ENCODE assay signal across 22 cellular contexts in the genomic region with DNA sequence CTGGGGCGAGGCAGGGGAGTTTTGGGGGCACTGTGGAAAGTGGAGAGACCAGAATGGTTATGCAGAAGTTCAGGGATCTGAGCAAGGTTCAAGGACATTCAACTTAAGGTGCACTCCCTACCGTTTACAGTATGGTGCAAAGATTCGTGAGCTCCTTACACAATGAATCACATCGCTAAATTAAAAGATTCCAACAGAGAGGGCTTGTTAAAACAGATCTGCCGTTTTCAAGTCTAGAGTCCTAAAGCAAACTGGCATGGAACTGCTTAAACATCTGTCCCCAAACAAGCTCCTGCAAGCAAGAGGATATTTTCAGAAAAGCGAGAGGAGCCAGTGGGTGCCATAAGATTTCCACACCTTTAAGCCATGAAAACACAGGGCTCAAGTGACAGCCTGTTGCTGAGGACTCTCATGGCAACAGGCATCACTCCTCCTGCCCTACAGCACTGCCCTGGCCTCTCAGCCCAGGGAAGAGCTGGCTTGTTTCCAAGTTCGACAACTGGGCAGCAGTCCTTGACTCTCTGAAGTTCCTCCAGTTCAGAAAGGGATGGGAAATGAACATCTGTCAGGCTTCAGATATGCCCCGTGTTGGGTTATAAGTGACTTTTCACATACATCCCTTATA. TPM values are rescaled to one million over a fixed set of nuclear protein-coding genes. Genes with fewer than 3 reads are reported as not detected.
DNase-seq lines count a peak whose midpoint lies in the region; ATAC-seq and TF ChIP-seq lines count a peak whose summit lies in the region.
"Had no signal": no experiment of that assay in that cellular context is flagged by ENCODE, and none has a peak within 500 bp of the region (broad histone marks: within the 10 kb centered on the region; RNA-seq: fewer than 3 reads in every experiment).

No MANE protein-coding gene starts in this region.

- no peak overlapping the region for H3K4me3 Mint-ChIP-seq in activated CD8-positive, alpha-beta T cell treated with anti-CD3 and anti-CD28 coated beads, Interleukin-2, amount 10 ng/mL, durations not matched to agents 7 days and 5 days
- no peak overlapping the region for H3K4me3 Mint-ChIP-seq in activated CD8-positive, alpha-beta T cell treated with anti-CD3 and anti-CD28 coated beads for 36 hours
- H3K4me3 Mint-ChIP-seq: activated CD4-positive, alpha-beta memory T cell treated with anti-CD3 and anti-CD28 coated beads, Interleukin-2, amount 10 ng/mL, durations not matched to agents 7 days and 5 days; activated naive CD4-positive, alpha-beta T cell treated with anti-CD3 and anti-CD28 coated beads, Interleukin-2, amount 50 U/mL, for 24 hours; activated T-cell treated with anti-CD3 and anti-CD28 coated beads, Interleukin-2, amount 50 U/mL, for 4 hours; CD4-positive, CD25-positive, alpha-beta regulatory T cell; naive thymus-derived CD8-positive, alpha-beta T cell; stimulated activated naive CD8-positive, alpha-beta T cell treated with anti-CD3 and anti-CD28 coated beads, Interleukin-15, amount 100 ng/mL, for 72 hours had no signal

- H3K27ac Mint-ChIP-seq in activated CD8-positive, alpha-beta T cell treated with anti-CD3 and anti-CD28 coated beads, Interleukin-2, amount 10 ng/mL, durations not matched to agents 7 days and 5 days: no peak overlapping the region
- no peak overlapping the region for H3K27ac Mint-ChIP-seq in activated CD8-positive, alpha-beta T cell treated with anti-CD3 and anti-CD28 coated beads for 36 hours
- H3K27ac Mint-ChIP-seq: activated CD4-positive, alpha-beta memory T cell treated with anti-CD3 and anti-CD28 coated beads, Interleukin-2, amount 10 ng/mL, durations not matched to agents 7 days and 5 days; activated naive CD4-positive, alpha-beta T cell treated with anti-CD3 and anti-CD28 coated beads, Interleukin-2, amount 50 U/mL, for 24 hours; CD4-positive, CD25-positive, alpha-beta regulatory T cell; naive thymus-derived CD8-positive, alpha-beta T cell; stimulated activated naive CD8-positive, alpha-beta T cell treated with anti-CD3 and anti-CD28 coated beads, Interleukin-15, amount 100 ng/mL, for 72 hours had no signal

- H3K9me3 ChIP-seq in suprapubic skin: no peaks in the 10 kb centered on the region
- H3K9me3 ChIP-seq: body of pancreas had no signal

- TF ChIP-seq POLR2A in suprapubic skin (IDR thresholded peaks at IDR 0.05): no peak

- no peaks in the 10 kb centered on the region for H3K27me3 ChIP-seq in suprapubic skin
- H3K27me3 ChIP-seq: body of pancreas had no signal

- peaks cover 3% of the 10 kb centered on the region for H3K27me3 Mint-ChIP-seq in activated CD8-positive, alpha-beta T cell treated with anti-CD3 and anti-CD28 coated beads, Interleukin-2, amount 10 ng/mL, durations not matched to agents 7 days and 5 days (ENCODE audit: low read depth)
- no peaks in the 10 kb centered on the region for H3K27me3 Mint-ChIP-seq in activated CD8-positive, alpha-beta T cell treated with anti-CD3 and anti-CD28 coated beads for 36 hours
- H3K27me3 Mint-ChIP-seq: activated CD4-positive, alpha-beta memory T cell treated with anti-CD3 and anti-CD28 coated beads, Interleukin-2, amount 10 ng/mL, durations not matched to agents 7 days and 5 days; stimulated activated naive CD8-positive, alpha-beta T cell treated with anti-CD3 and anti-CD28 coated beads, Interleukin-15, amount 100 ng/mL, for 72 hours had no signal

- H3K36me3 ChIP-seq in suprapubic skin: no peaks in the 10 kb centered on the region

- intact Hi-C loops in activated CD8-positive, alpha-beta T cell treated with anti-CD3 and anti-CD28 coated beads for 36 hours (cut with micrococcal nuclease): no loop called here

- peak; percentile 2 for DNase-seq in activated CD8-positive, alpha-beta T cell treated with anti-CD3 and anti-CD28 coated beads, Interleukin-2, amount 10 ng/mL, durations not matched to agents 7 days and 5 days
- no peak for DNase-seq in activated CD8-positive, alpha-beta T cell treated with anti-CD3 and anti-CD28 coated beads for 36 hours
- DNase-seq in NCI-H2196 treated with DMSO at 0.1 percent for 48 hours (lab: John Stamatoyannopoulos, UW; ENCODE audit: unreplicated experiment): peak; percentile 46
- peak; percentile 78 for DNase-seq in epithelial cell of esophagus (ENCODE audit: low read depth)
- DNase-seq in suprapubic skin (ENCODE audit: low spot score in 2 of 2): no peak
- no peak for DNase-seq in DMS114 treated with DMSO at 0.1 percent for 48 hours (lab: John Stamatoyannopoulos, UW; ENCODE audit: unreplicated experiment)
- no peak for DNase-seq in 8988T
- DNase-seq: activated CD4-positive, alpha-beta memory T cell treated with anti-CD3 and anti-CD28 coated beads, Interleukin-2, amount 10 ng/mL, durations not matched to agents 7 days and 5 days; activated T-cell treated with anti-CD3 and anti-CD28 coated beads, Interleukin-2, amount 50 U/mL, for 4 hours; body of pancreas; CD4-positive, CD25-positive, alpha-beta regulatory T cell; dermis blood vessel endothelial cell; GOT3; MM.1S; naive thymus-derived CD8-positive, alpha-beta T cell; NCI-H2081 treated with DMSO at 0.1 percent for 48 hours; stimulated activated naive CD8-positive, alpha-beta T cell treated with anti-CD3 and anti-CD28 coated beads, Interleukin-15, amount 100 ng/mL, for 72 hours; T-helper 2 cell had no signal

- POLR2A ChIA-PET in activated CD8-positive, alpha-beta T cell treated with anti-CD3 and anti-CD28 coated beads, Interleukin-2, amount 10 ng/mL, durations not matched to agents 7 days and 5 days (lab: Charles Lee): no interaction called here
- POLR2A ChIA-PET in activated CD8-positive, alpha-beta T cell treated with anti-CD3 and anti-CD28 coated beads for 36 hours (lab: Charles Lee): interaction anchor here (0.6 kb wide), 1 partner anchor 273 kb away, joined by 4 read pairs; no protein-coding TSS in a partner anchor

- no peak for TF ChIP-seq CTCF in activated CD8-positive, alpha-beta T cell treated with anti-CD3 and anti-CD28 coated beads for 36 hours (IDR thresholded peaks at IDR 0.05)
- TF ChIP-seq CTCF in epithelial cell of esophagus (IDR thresholded peaks at IDR 0.05; ENCODE audit: insufficient read depth, low read depth, low read length, missing control alignments) (no peak), suprapubic skin (IDR thresholded peaks at IDR 0.05) (no peak)

- no peak for ATAC-seq in activated CD8-positive, alpha-beta T cell treated with anti-CD3 and anti-CD28 coated beads, Interleukin-2, amount 10 ng/mL, durations not matched to agents 7 days and 5 days
- no peak for ATAC-seq in activated CD8-positive, alpha-beta T cell treated with anti-CD3 and anti-CD28 coated beads for 36 hours
- ATAC-seq in GM19467 (IDR thresholded peaks at IDR 0.05; ENCODE audit: unreplicated experiment): no peak
- ATAC-seq: activated T-cell treated with anti-CD3 and anti-CD28 coated beads, Interleukin-2, amount 50 U/mL, for 4 hours; body of pancreas; naive thymus-derived CD8-positive, alpha-beta T cell; stimulated activated naive CD8-positive, alpha-beta T cell treated with anti-CD3 and anti-CD28 coated beads, Interleukin-15, amount 100 ng/mL, for 72 hours had no signal

- no peak for TF ChIP-seq EP300 in suprapubic skin (IDR thresholded peaks at IDR 0.05)

- CTCF ChIA-PET in activated CD8-positive, alpha-beta T cell treated with anti-CD3 and anti-CD28 coated beads, Interleukin-2, amount 10 ng/mL, durations not matched to agents 7 days and 5 days (lab: Charles Lee): no interaction called here
- CTCF ChIA-PET in activated CD8-positive, alpha-beta T cell treated with anti-CD3 and anti-CD28 coated beads for 36 hours (lab: Charles Lee): no interaction called here

- H3K27ac ChIP-seq in suprapubic skin: peak overlapping the region; percentile 23
- H3K27ac ChIP-seq: body of pancreas, parathyroid adenoma had no signal

- no peaks in the 10 kb centered on the region for H3K36me3 Mint-ChIP-seq in activated CD8-positive, alpha-beta T cell treated with anti-CD3 and anti-CD28 coated beads, Interleukin-2, amount 10 ng/mL, durations not matched to agents 7 days and 5 days (ENCODE audit: low read depth)
- H3K36me3 Mint-ChIP-seq in activated CD8-positive, alpha-beta T cell treated with anti-CD3 and anti-CD28 coated beads for 36 hours (ENCODE audit: low read depth): no peaks in the 10 kb centered on the region
- H3K36me3 Mint-ChIP-seq: activated naive CD4-positive, alpha-beta T cell treated with anti-CD3 and anti-CD28 coated beads, Interleukin-2, amount 50 U/mL, for 24 hours; CD4-positive, CD25-positive, alpha-beta regulatory T cell; naive thymus-derived CD8-positive, alpha-beta T cell had no signal

- H3K4me3 ChIP-seq in epithelial cell of esophagus (ENCODE audit: low read length): no peak overlapping the region
- H3K4me3 ChIP-seq in suprapubic skin: no peak overlapping the region
- H3K4me3 ChIP-seq: body of pancreas had no signal

- no peaks in the 10 kb centered on the region for H3K4me1 Mint-ChIP-seq in activated CD8-positive, alpha-beta T cell treated with anti-CD3 and anti-CD28 coated beads, Interleukin-2, amount 10 ng/mL, durations not matched to agents 7 days and 5 days (ENCODE audit: low read depth)
- no peaks in the 10 kb centered on the region for H3K4me1 Mint-ChIP-seq in activated CD8-positive, alpha-beta T cell treated with anti-CD3 and anti-CD28 coated beads for 36 hours (ENCODE audit: low read depth)
- H3K4me1 Mint-ChIP-seq: activated CD4-positive, alpha-beta memory T cell treated with anti-CD3 and anti-CD28 coated beads, Interleukin-2, amount 10 ng/mL, durations not matched to agents 7 days and 5 days; activated naive CD4-positive, alpha-beta T cell treated with anti-CD3 and anti-CD28 coated beads, Interleukin-2, amount 50 U/mL, for 24 hours; CD4-positive, CD25-positive, alpha-beta regulatory T cell; naive thymus-derived CD8-positive, alpha-beta T cell; stimulated activated naive CD8-positive, alpha-beta T cell treated with anti-CD3 and anti-CD28 coated beads, Interleukin-15, amount 100 ng/mL, for 72 hours had no signal

- H3K4me1 ChIP-seq in suprapubic skin: no peaks in the 10 kb centered on the region
- H3K4me1 ChIP-seq: body of pancreas, parathyroid adenoma had no signal

- 35% methylated on average over 8 of the region's 8 CpGs for WGBS in suprapubic skin

- no peaks in the 10 kb centered on the region for H3K9me3 Mint-ChIP-seq in activated CD8-positive, alpha-beta T cell treated with anti-CD3 and anti-CD28 coated beads, Interleukin-2, amount 10 ng/mL, durations not matched to agents 7 days and 5 days (ENCODE audit: insufficient read depth)
- no peaks in the 10 kb centered on the region for H3K9me3 Mint-ChIP-seq in activated CD8-positive, alpha-beta T cell treated with anti-CD3 and anti-CD28 coated beads for 36 hours
- H3K9me3 Mint-ChIP-seq: activated naive CD4-positive, alpha-beta T cell treated with anti-CD3 and anti-CD28 coated beads, Interleukin-2, amount 50 U/mL, for 24 hours; activated T-cell treated with anti-CD3 and anti-CD28 coated beads, Interleukin-2, amount 50 U/mL, for 4 hours; CD4-positive, CD25-positive, alpha-beta regulatory T cell; naive thymus-derived CD8-positive, alpha-beta T cell; stimulated activated naive CD8-positive, alpha-beta T cell treated with anti-CD3 and anti-CD28 coated beads, Interleukin-15, amount 100 ng/mL, for 72 hours had no signal

RNA-seq across cellular contexts. Expression of a gene that starts 10.0 kb away (rescaled TPM):
- under 1 TPM in 1 of 2 experiments, not detected in 1; 0.03 TPM for total RNA-seq in activated CD8-positive, alpha-beta T cell treated with anti-CD3 and anti-CD28 coated beads, Interleukin-2, amount 10 ng/mL, durations not matched to agents 7 days and 5 days
- under 1 TPM in 1 of 2 experiments, not detected in 1; 0.05 TPM for total RNA-seq in activated CD8-positive, alpha-beta T cell treated with anti-CD3 and anti-CD28 coated beads for 36 hours
- total RNA-seq in suprapubic skin: under 1 TPM in 3 of 4 donors, not detected in 1; 0.24 to 0.39 (median 0.25) TPM
- total RNA-seq: activated CD4-positive, alpha-beta memory T cell treated with anti-CD3 and anti-CD28 coated beads, Interleukin-2, amount 10 ng/mL, durations not matched to agents 7 days and 5 days; body of pancreas; CD4-positive, CD25-positive, alpha-beta regulatory T cell; dermis blood vessel endothelial cell; glomerular endothelial cell; naive thymus-derived CD8-positive, alpha-beta T cell had no signal

RNA-seq across cellular contexts. Expression of a gene that starts 39.2 kb away (rescaled TPM):
- total RNA-seq in activated CD8-positive, alpha-beta T cell treated with anti-CD3 and anti-CD28 coated beads, Interleukin-2, amount 10 ng/mL, durations not matched to agents 7 days and 5 days: 10 to 100 TPM; 35.8 to 39.2 TPM
- total RNA-seq in activated CD8-positive, alpha-beta T cell treated with anti-CD3 and anti-CD28 coated beads for 36 hours: 10 to 100 TPM; 42.4 to 44.5 TPM
- total RNA-seq in suprapubic skin: 10 to 100 TPM; 31.5 to 45.1 (median 33.9) TPM

RNA-seq across cellular contexts. Expression of a gene that starts 39.4 kb away (rescaled TPM):
- total RNA-seq in activated CD8-positive, alpha-beta T cell treated with anti-CD3 and anti-CD28 coated beads, Interleukin-2, amount 10 ng/mL, durations not matched to agents 7 days and 5 days: 10 to 100 TPM; 92.5 to 93.5 TPM
- total RNA-seq in activated CD8-positive, alpha-beta T cell treated with anti-CD3 and anti-CD28 coated beads for 36 hours: 10 to 100 TPM; 63.3 to 65.9 TPM
- total RNA-seq in suprapubic skin: 10 to 100 TPM in 1 of 4 donors, 1 to 10 TPM in 3; 1.6 to 10.7 (median 4.2) TPM

Comparison
In these comparisons a context has a peak if more than half of its experiments do, and no peak if none do; other contexts are left out.
1. DNase-seq: peak in activated CD8-positive, alpha-beta T cell treated with anti-CD3 and anti-CD28 coated beads, Interleukin-2, amount 10 ng/mL, durations not matched to agents 7 days and 5 days (single experiment), NCI-H2196 treated with DMSO at 0.1 percent for 48 hours (single experiment) and epithelial cell of esophagus (single experiment); none in activated CD8-positive, alpha-beta T cell treated with anti-CD3 and anti-CD28 coated beads for 36 hours (single experiment), suprapubic skin (0 of 2), DMS114 treated with DMSO at 0.1 percent for 48 hours (single experiment) and 8988T (single experiment).
2. RNA of a gene that starts 39.4 kb away (total RNA-seq): 92.5 to 93.5 TPM in activated CD8-positive, alpha-beta T cell treated with anti-CD3 and anti-CD28 coated beads, Interleukin-2, amount 10 ng/mL, durations not matched to agents 7 days and 5 days and 63.3 to 65.9 TPM in activated CD8-positive, alpha-beta T cell treated with anti-CD3 and anti-CD28 coated beads for 36 hours; 1.6 to 10.7 TPM in suprapubic skin; every median in the first group is over 4 times any median in the second.